33 cellular contexts compared by ENCODE assay signal in genomic region chr4:130591091-130591490, GRCh38.
"Had no signal": no experiment of that assay in that cellular context is flagged by ENCODE, and none has a peak within 500 bp of the region (broad histone marks: within the 10 kb centered on the region; RNA-seq: fewer than 3 reads in every experiment).

No MANE protein-coding gene starts in this region.

- H3K4me1 Mint-ChIP-seq: activated CD4-positive, alpha-beta T cell treated with anti-CD3 and anti-CD28 coated beads for 36 hours; activated CD4-positive, alpha-beta T cell treated with anti-CD3 and anti-CD28 coated beads, Interleukin-2, amount 10 ng/mL, durations not matched to agents 24 days and 14 days; activated CD8-positive, alpha-beta memory T cell treated with anti-CD3 and anti-CD28 coated beads, Interleukin-2, amount 10 ng/mL, durations not matched to agents 7 days and 5 days; activated naive CD4-positive, alpha-beta T cell treated with anti-CD3 and anti-CD28 coated beads, Interleukin-2, amount 50 U/mL, for 24 hours; activated naive CD8-positive, alpha-beta T cell treated with anti-CD3 and anti-CD28 coated beads for 36 hours; activated naive CD8-positive, alpha-beta T cell treated with anti-CD3 and anti-CD28 coated beads, Interleukin-2, amount 50 U/mL, for 24 hours; central memory CD8-positive, alpha-beta T cell; T-helper 17 cell had no signal

- ATAC-seq: activated CD4-positive, alpha-beta T cell treated with anti-CD3 and anti-CD28 coated beads for 36 hours; activated CD8-positive, alpha-beta memory T cell treated with anti-CD3 and anti-CD28 coated beads, Interleukin-2, amount 10 ng/mL, durations not matched to agents 7 days and 5 days; activated CD8-positive, alpha-beta T cell treated with anti-CD3 and anti-CD28 coated beads, Interleukin-2, amount 10 ng/mL, durations not matched to agents 7 days and 5 days; activated naive CD8-positive, alpha-beta T cell treated with anti-CD3 and anti-CD28 coated beads, Interleukin-2, amount 50 U/mL, for 24 hours; effector memory CD8-positive, alpha-beta T cell; T-helper 17 cell had no signal

- H3K4me3 ChIP-seq: adrenal gland, breast epithelium, coronary artery, dorsolateral prefrontal cortex, esophagus squamous epithelium had no signal

- H3K9me3 Mint-ChIP-seq: activated CD4-positive, alpha-beta T cell treated with anti-CD3 and anti-CD28 coated beads, Interleukin-2, amount 10 ng/mL, durations not matched to agents 24 days and 14 days; activated naive CD4-positive, alpha-beta T cell treated with anti-CD3 and anti-CD28 coated beads, Interleukin-2, amount 50 U/mL, for 24 hours; activated T-helper 1 cell treated with anti-CD3 and anti-CD28 coated beads, Interleukin-12 subunit alpha, Interleukin-12 subunit beta, Interleukin-2, Interleukin-4 antibody, amounts not matched to agents 30 ng/mL and 10 ng/mL and 1 ng/mL, durations not matched to agents 14 hours and 24 hours and 36 hours; dendritic cell treated with granulocyte-macrophage colony-stimulating factor and Interleukin-4, amounts not matched to agents 40 ng/mL and 50 ng/mL, for 4 days had no signal

- H3K36me3 Mint-ChIP-seq: activated CD4-positive, alpha-beta memory T cell treated with anti-CD3 and anti-CD28 coated beads for 36 hours; activated CD8-positive, alpha-beta memory T cell treated with anti-CD3 and anti-CD28 coated beads, Interleukin-2, amount 10 ng/mL, durations not matched to agents 7 days and 5 days; activated naive CD4-positive, alpha-beta T cell treated with anti-CD3 and anti-CD28 coated beads, Interleukin-2, amount 50 U/mL, for 24 hours; activated naive CD8-positive, alpha-beta T cell treated with anti-CD3 and anti-CD28 coated beads for 36 hours; brain had no signal

- H3K27ac Mint-ChIP-seq: activated CD4-positive, alpha-beta memory T cell treated with anti-CD3 and anti-CD28 coated beads for 36 hours; activated CD4-positive, alpha-beta T cell treated with anti-CD3 and anti-CD28 coated beads for 36 hours; activated CD4-positive, alpha-beta T cell treated with anti-CD3 and anti-CD28 coated beads, Interleukin-2, amount 10 ng/mL, durations not matched to agents 24 days and 14 days; activated CD8-positive, alpha-beta memory T cell treated with anti-CD3 and anti-CD28 coated beads, Interleukin-2, amount 10 ng/mL, durations not matched to agents 7 days and 5 days; activated CD8-positive, alpha-beta T cell treated with anti-CD3 and anti-CD28 coated beads, Interleukin-2, amount 10 ng/mL, durations not matched to agents 7 days and 5 days; activated naive CD4-positive, alpha-beta T cell treated with anti-CD3 and anti-CD28 coated beads for 36 hours; activated naive CD4-positive, alpha-beta T cell treated with anti-CD3 and anti-CD28 coated beads, Interleukin-2, amount 50 U/mL, for 24 hours; activated naive CD8-positive, alpha-beta T cell treated with anti-CD3 and anti-CD28 coated beads for 36 hours; activated naive CD8-positive, alpha-beta T cell treated with anti-CD3 and anti-CD28 coated beads, Interleukin-2, amount 50 U/mL, for 24 hours; activated T-helper 1 cell treated with anti-CD3 and anti-CD28 coated beads, Interleukin-12 subunit alpha, Interleukin-12 subunit beta, Interleukin-2, Interleukin-4 antibody, amounts not matched to agents 30 ng/mL and 10 ng/mL and 1 ng/mL, durations not matched to agents 14 hours and 24 hours and 36 hours; activated T-helper 2 cell treated with anti-CD3 and anti-CD28 coated beads, Interferon-gamma antibody, Interleukin-2, Interleukin-4, amounts not matched to agents 10 μg/mL and 5 μg/mL and 100 μg/mL, durations not matched to agents 14 hours and 24 hours and 36 hours; brain; dendritic cell treated with granulocyte-macrophage colony-stimulating factor and Interleukin-4, amounts not matched to agents 40 ng/mL and 50 ng/mL, for 4 days; effector memory CD8-positive, alpha-beta T cell; T-helper 17 cell had no signal

- H3K9me3 ChIP-seq: adrenal gland, breast epithelium, esophagus squamous epithelium had no signal

- H3K27me3 ChIP-seq: adrenal gland, breast epithelium, dorsolateral prefrontal cortex, esophagus squamous epithelium had no signal

- H3K4me3 Mint-ChIP-seq: activated CD4-positive, alpha-beta memory T cell treated with anti-CD3 and anti-CD28 coated beads for 36 hours; activated CD4-positive, alpha-beta T cell treated with anti-CD3 and anti-CD28 coated beads for 36 hours; activated CD4-positive, alpha-beta T cell treated with anti-CD3 and anti-CD28 coated beads, Interleukin-2, amount 10 ng/mL, durations not matched to agents 24 days and 14 days; activated CD8-positive, alpha-beta memory T cell treated with anti-CD3 and anti-CD28 coated beads, Interleukin-2, amount 10 ng/mL, durations not matched to agents 7 days and 5 days; activated CD8-positive, alpha-beta T cell treated with anti-CD3 and anti-CD28 coated beads, Interleukin-2, amount 10 ng/mL, durations not matched to agents 7 days and 5 days; activated naive CD4-positive, alpha-beta T cell treated with anti-CD3 and anti-CD28 coated beads for 36 hours; activated naive CD4-positive, alpha-beta T cell treated with anti-CD3 and anti-CD28 coated beads, Interleukin-2, amount 50 U/mL, for 24 hours; activated naive CD8-positive, alpha-beta T cell treated with anti-CD3 and anti-CD28 coated beads for 36 hours; activated naive CD8-positive, alpha-beta T cell treated with anti-CD3 and anti-CD28 coated beads, Interleukin-2, amount 50 U/mL, for 24 hours; activated T-helper 1 cell treated with anti-CD3 and anti-CD28 coated beads, Interleukin-12 subunit alpha, Interleukin-12 subunit beta, Interleukin-2, Interleukin-4 antibody, amounts not matched to agents 30 ng/mL and 10 ng/mL and 1 ng/mL, durations not matched to agents 14 hours and 24 hours and 36 hours; brain; central memory CD8-positive, alpha-beta T cell; dendritic cell treated with granulocyte-macrophage colony-stimulating factor and Interleukin-4, amounts not matched to agents 40 ng/mL and 50 ng/mL, for 4 days; effector memory CD8-positive, alpha-beta T cell; T-helper 17 cell had no signal

- H3K4me1 ChIP-seq: adrenal gland, breast epithelium, esophagus squamous epithelium had no signal

- FAIRE-seq: frontal cortex had no signal

- H3K36me3 ChIP-seq: adrenal gland, breast epithelium, esophagus squamous epithelium had no signal

- DNase-seq: activated CD4-positive, alpha-beta memory T cell treated with anti-CD3 and anti-CD28 coated beads for 36 hours; activated CD4-positive, alpha-beta T cell treated with anti-CD3 and anti-CD28 coated beads for 36 hours; activated CD4-positive, alpha-beta T cell treated with anti-CD3 and anti-CD28 coated beads, Interleukin-2, amount 10 ng/mL, durations not matched to agents 24 days and 14 days; activated CD4-positive, CD25-positive, alpha-beta regulatory T cell; activated CD4-positive, CD25-positive, alpha-beta regulatory T cell treated with anti-CD3 and anti-CD28 coated beads, Interleukin-2, amount 50 U/mL, for 72 hours; activated CD8-positive, alpha-beta memory T cell treated with anti-CD3 and anti-CD28 coated beads, Interleukin-2, amount 10 ng/mL, durations not matched to agents 7 days and 5 days; activated CD8-positive, alpha-beta memory T cell treated with anti-CD3 and anti-CD28 coated beads, Interleukin-2, amount 50 U/mL, for 4 hours; activated CD8-positive, alpha-beta T cell treated with anti-CD3 and anti-CD28 coated beads, Interleukin-2, amount 10 ng/mL, durations not matched to agents 7 days and 5 days; activated effector memory CD4-positive, alpha-beta T cell treated with anti-CD3 and anti-CD28 coated beads, Interleukin-2, amount 50 U/mL, for 16 hours; activated naive CD4-positive, alpha-beta T cell treated with anti-CD3 and anti-CD28 coated beads for 36 hours; activated naive CD8-positive, alpha-beta T cell treated with anti-CD3 and anti-CD28 coated beads for 36 hours; activated naive CD8-positive, alpha-beta T cell treated with anti-CD3 and anti-CD28 coated beads, Interleukin-2, amount 50 U/mL, for 24 hours; activated T-cell treated with anti-CD3 and anti-CD28 coated beads, Interleukin-2, amount 50 U/mL, for 1 hour; activated T-cell treated with anti-CD3 and anti-CD28 coated beads, Interleukin-2, amount 50 U/mL, for 48 hours; adrenal gland; amygdala; aorta; dorsolateral prefrontal cortex; effector memory CD8-positive, alpha-beta T cell; esophagus squamous epithelium; head of caudate nucleus; T-helper 1 cell; T-helper 17 cell had no signal

- H3K27me3 Mint-ChIP-seq: activated CD4-positive, alpha-beta memory T cell treated with anti-CD3 and anti-CD28 coated beads for 36 hours; activated CD4-positive, alpha-beta T cell treated with anti-CD3 and anti-CD28 coated beads for 36 hours; activated CD4-positive, alpha-beta T cell treated with anti-CD3 and anti-CD28 coated beads, Interleukin-2, amount 10 ng/mL, durations not matched to agents 24 days and 14 days; activated CD8-positive, alpha-beta memory T cell treated with anti-CD3 and anti-CD28 coated beads, Interleukin-2, amount 10 ng/mL, durations not matched to agents 7 days and 5 days; activated naive CD4-positive, alpha-beta T cell treated with anti-CD3 and anti-CD28 coated beads, Interleukin-2, amount 50 U/mL, for 24 hours; activated naive CD8-positive, alpha-beta T cell treated with anti-CD3 and anti-CD28 coated beads for 36 hours; activated naive CD8-positive, alpha-beta T cell treated with anti-CD3 and anti-CD28 coated beads, Interleukin-2, amount 50 U/mL, for 24 hours; central memory CD8-positive, alpha-beta T cell; dendritic cell treated with granulocyte-macrophage colony-stimulating factor and Interleukin-4, amounts not matched to agents 40 ng/mL and 50 ng/mL, for 4 days; effector memory CD8-positive, alpha-beta T cell; T-helper 17 cell had no signal

- H3K27ac ChIP-seq: adrenal gland, breast epithelium, coronary artery, dorsolateral prefrontal cortex, epithelial cell of prostate, esophagus squamous epithelium had no signal
